In the genomic region with DNA sequence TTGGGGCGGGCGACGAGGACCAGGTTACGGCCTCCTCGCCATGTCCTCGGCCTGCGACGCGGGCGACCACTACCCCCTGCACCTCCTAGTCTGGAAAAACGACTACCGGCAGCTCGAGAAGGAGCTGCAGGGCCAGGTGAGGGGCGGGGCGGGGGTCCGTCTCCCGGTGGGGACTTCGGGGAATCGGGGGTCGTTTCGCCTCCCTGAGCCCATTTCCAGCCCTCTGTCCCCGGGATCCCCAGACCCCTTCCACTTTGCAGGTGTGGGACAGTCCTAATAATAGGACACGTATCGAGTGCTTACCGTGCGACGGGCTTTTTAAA, we compare ENCODE assay signal across 8 cellular contexts. TPM values are rescaled to one million over a fixed set of nuclear protein-coding genes. Genes with fewer than 3 reads are reported as not detected.
A peak's percentile ranks its signal among the peaks of the same experiment; 100 is the strongest.
DNase-seq lines count a peak whose midpoint lies in the region; ATAC-seq and TF ChIP-seq lines count a peak whose summit lies in the region.

No MANE protein-coding gene starts in this region.

- TF ChIP-seq EP300 in Ishikawa (IDR thresholded peaks at IDR 0.05; ENCODE audit: borderline replicate concordance), result no peak

- intact Hi-C loops in natural killer cell (cut with micrococcal nuclease), result loop anchor here (5.0 to 10.0 kb wide), 5 partner anchors 48 to 427 kb away; partner anchors contain the start of genes C12orf76, FAM222A, GLTP and MMAB

- TF ChIP-seq POLR2A in GM18505 (IDR thresholded peaks at IDR 0.05; ENCODE audit: borderline replicate concordance, extremely low read depth, insufficient read depth, insufficient read length), result no peak

- TF ChIP-seq CTCF in AG04450 (IDR thresholded peaks at IDR 0.05; ENCODE audit: low read depth, low read length), result no peak
- no peak for TF ChIP-seq CTCF in coronary artery (IDR thresholded peaks at IDR 0.05)
- no peak for TF ChIP-seq CTCF in natural killer cell (IDR thresholded peaks at IDR 0.05)

- TF ChIP-seq RAD21 in Ishikawa (IDR thresholded peaks at IDR 0.05; ENCODE audit: low read depth), result no peak

- no peaks in the 10 kb centered on the region for H3K9me3 ChIP-seq in AG04450 (ENCODE audit: control insufficient read depth, insufficient read depth, low read length)

- H3K4me3 Mint-ChIP-seq in natural killer cell, result peak overlapping the region; percentile 97

- no peaks in the 10 kb centered on the region for H3K27me3 ChIP-seq in AG04450 (ENCODE audit: control insufficient read depth, insufficient read depth, low read length)

- H3K27ac ChIP-seq in AG04450 (ENCODE audit: low read depth, low read length) (peak overlapping the region; percentile 81), coronary artery (peak overlapping the region; percentile 74 to 87)

- H3K27me3 Mint-ChIP-seq in natural killer cell (ENCODE audit: low read depth in 2 of 2), result no peaks in the 10 kb centered on the region

- peaks cover 41 to 61% of the 10 kb centered on the region in 2 donors for H3K4me1 Mint-ChIP-seq in natural killer cell

- H3K4me3 ChIP-seq in AG04450 (ENCODE audit: low read depth, low read length) (peak overlapping the region; percentile 91), coronary artery (peak overlapping the region; percentile 97)

- POLR2A ChIA-PET in AG04450 (lab: Yijun Ruan, JAX), result interaction anchor here (0.6 to 2.6 kb wide), 6 partner anchors 23 to 126 kb away, joined by 3 to 9 read pairs (median 6); no protein-coding TSS in a partner anchor

- H3K36me3 Mint-ChIP-seq in natural killer cell, result no peaks in the 10 kb centered on the region

- ATAC-seq in natural killer cell (no peak), GM18505 (IDR thresholded peaks at IDR 0.05; ENCODE audit: unreplicated experiment) (no peak)

- CTCF ChIA-PET in AG04450 (lab: Charles Lee), result no interaction called here

- H3K27ac Mint-ChIP-seq in natural killer cell, result peak overlapping the region; percentile 82 to 96

- H3K9me3 Mint-ChIP-seq in natural killer cell, result no peaks in the 10 kb centered on the region

- DNase-seq in AG04450 (ENCODE audit: low read depth, low spot score), result no peak
- peak; percentile 73 for DNase-seq in coronary artery (ENCODE audit: low spot score)
- DNase-seq in natural killer cell, result no peak
- no peak for DNase-seq in NCI-H187 treated with DMSO at 0.1 percent for 48 hours (lab: John Stamatoyannopoulos, UW)
- DNase-seq in NCI-H128 (lab: John Stamatoyannopoulos, UW; ENCODE audit: unreplicated experiment), result no peak
- no peak for DNase-seq in NCI-H345 (lab: John Stamatoyannopoulos, UW)

TF ChIP-seq in Ishikawa, 13 proteins besides CTCF, POLR2A, EP300 and RAD21:
- no peak for TF ChIP-seq TEAD4 (IDR thresholded peaks at IDR 0.05)
- TF ChIP-seq NFIC (IDR thresholded peaks at IDR 0.05), result no peak
- peak; percentile 6 for TF ChIP-seq ZBTB7A (IDR thresholded peaks at IDR 0.05; ENCODE audit: low read depth)

RNA-seq across cellular contexts. Expression of gene ANKRD13A, which starts 0.4 kb away (rescaled TPM):
- polyA plus RNA-seq in AG04450 (2011; rRNA removed), result 202 and 246 TPM in 2 replicates
- polyA minus RNA-seq in AG04450 (2011; rRNA and poly(A)+ RNA removed), result 206 and 257 TPM in 2 replicates
- 10 to 100 TPM; 74.9 to 93.6 (median 90.7) TPM for total RNA-seq in natural killer cell

RNA-seq across cellular contexts. Expression of gene GIT2, which starts 3.4 kb away (rescaled TPM):
- 57.9 and 62.0 TPM in 2 replicates for polyA plus RNA-seq in AG04450 (2011; rRNA removed)
- polyA minus RNA-seq in AG04450 (2011; rRNA and poly(A)+ RNA removed), result 69.9 and 70.6 TPM in 2 replicates
- total RNA-seq in natural killer cell, result 100 to 1,000 TPM in 2 of 3 donors, 10 to 100 TPM in 1; 98.8 to 118 (median 117) TPM

RNA-seq across cellular contexts. Expression of gene C12orf76, which starts 48.7 kb away (rescaled TPM):
- polyA plus RNA-seq in AG04450 (2011; rRNA removed), result 9.2 and 11.4 TPM in 2 replicates
- 4.6 and 4.9 TPM in 2 replicates for polyA minus RNA-seq in AG04450 (2011; rRNA and poly(A)+ RNA removed)
- 10 to 100 TPM in 2 of 3 donors, 1 to 10 TPM in 1; 9.9 to 12.1 (median 10.9) TPM for total RNA-seq in natural killer cell
